ENCODE assay signal across 21 cellular contexts in the genomic region with DNA sequence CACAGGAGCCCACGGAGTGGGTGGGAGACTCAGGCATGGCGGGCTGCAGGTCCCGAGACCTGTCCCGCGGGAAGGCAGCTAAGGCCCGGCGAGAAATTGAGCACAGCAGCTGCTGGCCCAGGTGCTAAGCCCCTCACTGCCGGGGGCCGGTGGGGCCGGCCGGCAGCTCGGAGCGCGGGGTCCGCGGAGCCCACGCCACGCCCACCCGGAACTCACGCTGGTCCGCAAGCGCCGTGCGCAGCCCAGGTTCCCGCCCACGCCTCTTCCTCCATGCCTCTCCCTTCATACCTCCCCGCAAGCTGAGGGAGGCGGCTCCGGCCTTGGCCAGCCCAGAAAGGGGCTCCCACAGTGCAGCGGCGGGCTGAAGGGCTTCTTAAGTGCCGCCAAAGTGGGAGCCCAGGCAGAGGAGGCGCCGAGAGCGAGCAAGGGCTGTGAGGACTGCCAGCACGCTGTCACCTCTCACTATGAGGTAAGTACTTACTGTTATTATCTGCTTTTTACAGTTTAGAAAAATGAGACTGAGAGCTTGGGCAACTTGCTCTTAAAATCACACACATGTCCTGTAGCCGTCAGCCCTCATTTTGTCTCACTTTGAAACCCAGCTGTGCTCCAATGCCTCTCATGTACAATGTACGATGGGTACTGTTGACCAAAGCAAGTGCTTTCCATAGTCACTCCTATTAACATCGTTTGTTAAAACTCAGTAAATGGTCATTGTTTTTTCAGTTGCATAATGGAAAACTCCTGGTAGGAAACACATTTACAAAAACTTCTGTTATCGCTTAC. TPM values are rescaled to one million over a fixed set of nuclear protein-coding genes. Genes with fewer than 3 reads are reported as not detected.
"Had no signal": no experiment of that assay in that cellular context is flagged by ENCODE, and none has a peak within 500 bp of the region (broad histone marks: within the 10 kb centered on the region; RNA-seq: fewer than 3 reads in every experiment).

No MANE protein-coding gene starts in this region.

- H3K36me3 ChIP-seq: breast epithelium, esophagus muscularis mucosa, sigmoid colon had no signal

- H3K27ac ChIP-seq: breast epithelium, dorsolateral prefrontal cortex, esophagus muscularis mucosa, psoas muscle, sigmoid colon had no signal

- H3K9me3 ChIP-seq: esophagus muscularis mucosa, psoas muscle, sigmoid colon had no signal

- H3K4me3 Mint-ChIP-seq: activated CD8-positive, alpha-beta memory T cell treated with anti-CD3 and anti-CD28 coated beads, Interleukin-2, amount 10 ng/mL, durations not matched to agents 7 days and 5 days; activated naive CD8-positive, alpha-beta T cell treated with anti-CD3 and anti-CD28 coated beads for 36 hours; activated T-cell treated with anti-CD3 and anti-CD28 coated beads, Interleukin-2, amount 50 U/mL, for 24 hours; natural killer cell; type B pancreatic cell had no signal

- DNase-seq: activated CD4-positive, alpha-beta T cell treated with anti-CD3 and anti-CD28 coated beads, Interleukin-2, amount 50 U/mL, for 1 hour; activated CD8-positive, alpha-beta memory T cell treated with anti-CD3 and anti-CD28 coated beads, Interleukin-2, amount 10 ng/mL, durations not matched to agents 7 days and 5 days; activated gamma-delta T cell; activated naive CD8-positive, alpha-beta T cell treated with anti-CD3 and anti-CD28 coated beads for 36 hours; activated T-cell treated with anti-CD3 and anti-CD28 coated beads, Interleukin-2, amount 50 U/mL, for 24 hours; anterior cingulate cortex; dorsolateral prefrontal cortex; foreskin fibroblast; left colon; natural killer cell; sigmoid colon; stimulated activated CD4-positive, alpha-beta T cell treated with anti-CD3 and anti-CD28 coated beads, Interleukin-2, amount 100 ng/mL, for 24 hours; stimulated activated naive CD4-positive, alpha-beta T cell; substantia nigra had no signal

- H3K27ac Mint-ChIP-seq: activated CD8-positive, alpha-beta memory T cell treated with anti-CD3 and anti-CD28 coated beads, Interleukin-2, amount 10 ng/mL, durations not matched to agents 7 days and 5 days; activated naive CD8-positive, alpha-beta T cell treated with anti-CD3 and anti-CD28 coated beads for 36 hours; activated T-cell treated with anti-CD3 and anti-CD28 coated beads, Interleukin-2, amount 50 U/mL, for 24 hours; natural killer cell; type B pancreatic cell had no signal

- H3K27me3 ChIP-seq: breast epithelium, esophagus muscularis mucosa, sigmoid colon had no signal

- H3K27me3 Mint-ChIP-seq: type B pancreatic cell had no signal

- H3K36me3 Mint-ChIP-seq: activated CD8-positive, alpha-beta memory T cell treated with anti-CD3 and anti-CD28 coated beads, Interleukin-2, amount 10 ng/mL, durations not matched to agents 7 days and 5 days; activated naive CD8-positive, alpha-beta T cell treated with anti-CD3 and anti-CD28 coated beads for 36 hours; natural killer cell; type B pancreatic cell had no signal

- H3K4me1 ChIP-seq: breast epithelium, esophagus muscularis mucosa, psoas muscle, sigmoid colon had no signal

- H3K4me1 Mint-ChIP-seq: activated CD8-positive, alpha-beta memory T cell treated with anti-CD3 and anti-CD28 coated beads, Interleukin-2, amount 10 ng/mL, durations not matched to agents 7 days and 5 days had no signal

- H3K9me3 Mint-ChIP-seq: activated naive CD8-positive, alpha-beta T cell treated with anti-CD3 and anti-CD28 coated beads for 36 hours; activated T-cell treated with anti-CD3 and anti-CD28 coated beads, Interleukin-2, amount 50 U/mL, for 24 hours; natural killer cell; type B pancreatic cell had no signal

- H3K4me3 ChIP-seq: breast epithelium, dorsolateral prefrontal cortex, esophagus muscularis mucosa, psoas muscle, sigmoid colon had no signal

- ATAC-seq: activated CD8-positive, alpha-beta memory T cell treated with anti-CD3 and anti-CD28 coated beads, Interleukin-2, amount 10 ng/mL, durations not matched to agents 7 days and 5 days; left colon; natural killer cell; psoas muscle had no signal

RNA-seq across cellular contexts. Expression of gene OR10D3, which starts 12.2 kb away (rescaled TPM):
- total RNA-seq: activated CD8-positive, alpha-beta memory T cell treated with anti-CD3 and anti-CD28 coated beads, Interleukin-2, amount 10 ng/mL, durations not matched to agents 7 days and 5 days; activated naive CD8-positive, alpha-beta T cell treated with anti-CD3 and anti-CD28 coated beads for 36 hours; breast epithelium; esophagus muscularis mucosa; left colon; mucosa of gallbladder; natural killer cell; omental fat pad; psoas muscle; sigmoid colon; T-helper 2 cell treated with Interferon-gamma antibody and Interleukin-4, amounts not matched to agents 100 ng/mL and 5 ng/mL, for 36 hours had no signal
- polyA plus RNA-seq: psoas muscle, sigmoid colon had no signal
